1 cellular context compared by ENCODE assay signal in genomic region chr9:99096409-99096808, GRCh38.
TF ChIP-seq lines count a peak whose summit lies in the region.

No MANE protein-coding gene starts in this region.

TF ChIP-seq in K562, 482 proteins besides CTCF, POLR2A, EP300 and RAD21:
- TF ChIP-seq CEBPZ (IDR thresholded peaks at IDR 0.05; ENCODE audit: borderline replicate concordance, low read depth, low read length) (no peak), CCNT2 (IDR thresholded peaks at IDR 0.05; ENCODE audit: borderline replicate concordance, extremely low read depth, insufficient read length, low read depth, low read length) (no peak), XRCC3 (IDR thresholded peaks at IDR 0.05) (no peak), PTTG1 (tag; IDR thresholded peaks at IDR 0.05; ENCODE audit: low read depth) (no peak), ZNF551 (CRISPR knock-in tag; IDR thresholded peaks at IDR 0.05) (no peak), ZNF280A (IDR thresholded peaks at IDR 0.05; ENCODE audit: low read depth, partially characterized antibody) (no peak), CREB3 (tag; conservative IDR thresholded peaks at IDR 0.05; ENCODE audit: low read depth) (peak; percentile 51; the same call in 1 of the 2 replicates), MCM2 (IDR thresholded peaks at IDR 0.05; ENCODE audit: low read depth) (no peak), SREBF1 (IDR thresholded peaks at IDR 0.05; ENCODE audit: borderline replicate concordance, low read depth, low read length) (no peak), ESRRB (CRISPR knock-in tag; IDR thresholded peaks at IDR 0.05; ENCODE audit: borderline replicate concordance) (no peak), HNRNPL (IDR thresholded peaks at IDR 0.05; ENCODE audit: low read depth, low read length) (no peak), HOXB6 (CRISPR knock-in tag; IDR thresholded peaks at IDR 0.05; ENCODE audit: borderline replicate concordance) (no peak), MCM5 (IDR thresholded peaks at IDR 0.05; ENCODE audit: low read depth) (no peak), ZNF592 (IDR thresholded peaks at IDR 0.05) (peak; percentile 86), MYC (IDR thresholded peaks at IDR 0.05; ENCODE audit: low read depth, low read length) (no peak), MYC (CRISPR knock-in tag; IDR thresholded peaks at IDR 0.05; ENCODE audit: borderline replicate concordance, low read depth) (no peak), POLR2H (tag; IDR thresholded peaks at IDR 0.05; ENCODE audit: low read depth) (no peak), FOSL1 (tag; conservative IDR thresholded peaks at IDR 0.05) (no peak), ID3 (CRISPR knock-in tag; IDR thresholded peaks at IDR 0.05) (no peak), ID3 (tag; IDR thresholded peaks at IDR 0.05) (peak; percentile 43; the same call in 1 of the 2 replicates), CTCFL (IDR thresholded peaks at IDR 0.05; ENCODE audit: borderline replicate concordance, insufficient read depth, low read depth, low read length, poor library complexity, severe bottlenecking) (no peak), PTRF (tag; IDR thresholded peaks at IDR 0.05) (peak; percentile 28; the same call in 1 of the 2 replicates), MITF (IDR thresholded peaks at IDR 0.05) (no peak), E2F5 (CRISPR knock-in tag; IDR thresholded peaks at IDR 0.05) (no peak), ZNF507 (tag; conservative IDR thresholded peaks at IDR 0.05) (no peak), ZC3H11A (IDR thresholded peaks at IDR 0.05; ENCODE audit: low read depth, low read length) (no peak), THAP12 (CRISPR knock-in tag; IDR thresholded peaks at IDR 0.05) (no peak), ZNF311 (CRISPR knock-in tag; IDR thresholded peaks at IDR 0.05) (peak; percentile 74)
